25 cellular contexts compared by ENCODE assay signal in genomic region chr5:38692780-38693507, GRCh38.
"Had no signal": no experiment of that assay in that cellular context is flagged by ENCODE, and none has a peak within 500 bp of the region (broad histone marks: within the 10 kb centered on the region; RNA-seq: fewer than 3 reads in every experiment).

No MANE protein-coding gene starts in this region.

- H3K36me3 ChIP-seq: cardiac muscle cell, esophagus squamous epithelium, heart left ventricle, left lung, thoracic aorta, vagina had no signal

- DNase-seq: activated CD4-positive, alpha-beta memory T cell treated with anti-CD3 and anti-CD28 coated beads, Interleukin-2, amount 10 ng/mL, durations not matched to agents 7 days and 5 days; activated CD4-positive, alpha-beta T cell treated with anti-CD3 and anti-CD28 coated beads for 4 hours; activated CD4-positive, CD25-positive, alpha-beta regulatory T cell; activated CD8-positive, alpha-beta memory T cell treated with anti-CD3 and anti-CD28 coated beads, Interleukin-2, amount 10 ng/mL, durations not matched to agents 7 days and 5 days; activated gamma-delta T cell; activated naive CD4-positive, alpha-beta T cell treated with anti-CD3 and anti-CD28 coated beads, Interleukin-2, amount 50 U/mL, for 16 hours; activated naive CD8-positive, alpha-beta T cell treated with anti-CD3 and anti-CD28 coated beads, Interleukin-2, amount 50 U/mL, for 24 hours; activated T-cell treated with anti-CD3 and anti-CD28 coated beads for 4 hours; anterior cingulate cortex; body of pancreas; cortex of kidney; endodermal cell; esophagus squamous epithelium; heart left ventricle; left lung; nucleus accumbens; stimulated activated CD4-positive, alpha-beta T cell treated with anti-CD3 and anti-CD28 coated beads, Interleukin-2, amount 100 ng/mL, for 48 hours; stimulated activated naive CD4-positive, alpha-beta T cell; T-helper 9 cell had no signal

- H3K27me3 ChIP-seq: body of pancreas, cardiac muscle cell, esophagus squamous epithelium, heart left ventricle, left lung, vagina had no signal

- FAIRE-seq: keratinocyte had no signal

- ATAC-seq: activated CD8-positive, alpha-beta memory T cell treated with anti-CD3 and anti-CD28 coated beads, Interleukin-2, amount 10 ng/mL, durations not matched to agents 7 days and 5 days; activated naive CD8-positive, alpha-beta T cell treated with anti-CD3 and anti-CD28 coated beads, Interleukin-2, amount 50 U/mL, for 24 hours; body of pancreas; heart left ventricle; left lung; sciatic nerve had no signal

- H3K4me3 ChIP-seq: body of pancreas, cardiac muscle cell, esophagus squamous epithelium, heart left ventricle, left lung, lung, thoracic aorta, vagina had no signal

- H3K27ac ChIP-seq: body of pancreas, cardiac muscle cell, esophagus squamous epithelium, heart left ventricle, left lung, thoracic aorta, vagina had no signal

- H3K9me3 ChIP-seq: body of pancreas, esophagus squamous epithelium, heart left ventricle, left lung, thoracic aorta, vagina had no signal

- H3K4me1 ChIP-seq: body of pancreas, left lung, vagina had no signal
